14 cellular contexts compared by ENCODE assay signal in genomic region chr15:80835338-80835737, GRCh38. TPM values are rescaled to one million over a fixed set of nuclear protein-coding genes. Genes with fewer than 3 reads are reported as not detected.
DNase-seq lines count a peak whose midpoint lies in the region; ATAC-seq and TF ChIP-seq lines count a peak whose summit lies in the region.
"Had no signal": no experiment of that assay in that cellular context is flagged by ENCODE, and none has a peak within 500 bp of the region (broad histone marks: within the 10 kb centered on the region; RNA-seq: fewer than 3 reads in every experiment).

No MANE protein-coding gene starts in this region.

- no peaks in the 10 kb centered on the region for H3K9me3 ChIP-seq in body of pancreas

- H3K36me3 ChIP-seq in body of pancreas (replicated peaks in 1 of 2; ENCODE audit: insufficient read depth in 1 of 2, low read depth in 2 of 2) = no peaks in the 10 kb centered on the region

- peak; percentile 39 for TF ChIP-seq CTCF in foreskin keratinocyte (conservative IDR thresholded peaks at IDR 0.05)
- TF ChIP-seq CTCF in retinal pigment epithelial cell (conservative IDR thresholded peaks at IDR 0.05; ENCODE audit: low read depth, low read length) = peak; percentile 22
- no peak for TF ChIP-seq CTCF in body of pancreas (IDR thresholded peaks at IDR 0.05)

- intact Hi-C loops in body of pancreas (cut with DNase I) = no loop called here

- H3K27ac ChIP-seq in foreskin keratinocyte (no peak overlapping the region), body of pancreas (no peak overlapping the region)
- H3K27ac ChIP-seq: 22Rv1 had no signal

- peak; percentile 37; the same call in 1 of the 3 replicates for ATAC-seq in SK-N-SH treated with all-trans-retinoic acid at 6 μM for 48 hours
- peak; percentile 34 for ATAC-seq in foreskin keratinocyte
- no peak for ATAC-seq in body of pancreas
- ATAC-seq in GM21723 (IDR thresholded peaks at IDR 0.05; ENCODE audit: unreplicated experiment) = no peak
- ATAC-seq: activated T-cell treated with anti-CD3 and anti-CD28 coated beads, Interleukin-2, amount 50 U/mL, for 4 hours had no signal

- DNase-seq in DMS 273 (lab: John Stamatoyannopoulos, UW; ENCODE audit: unreplicated experiment) (peak; percentile 32), DMS 273 treated with DMSO at 0.1 percent for 48 hours (lab: John Stamatoyannopoulos, UW) (no peak), foreskin keratinocyte (no peak), retinal pigment epithelial cell (ENCODE audit: low read depth) (no peak), GM19238 (ENCODE audit: insufficient read length, low spot score) (no peak), body of pancreas (no peak)
- DNase-seq: activated naive CD8-positive, alpha-beta T cell treated with anti-CD3 and anti-CD28 coated beads for 36 hours; activated T-cell treated with anti-CD3 and anti-CD28 coated beads, Interleukin-2, amount 50 U/mL, for 4 hours; erythroblast; NCI-H2029 treated with DMSO at 0.1 percent for 48 hours; substantia nigra had no signal

- H3K27me3 ChIP-seq in foreskin keratinocyte (no peaks in the 10 kb centered on the region), body of pancreas (no peaks in the 10 kb centered on the region)

- no peak overlapping the region for H3K4me3 ChIP-seq in retinal pigment epithelial cell (ENCODE audit: low read length)
- no peak overlapping the region for H3K4me3 ChIP-seq in body of pancreas

- H3K4me1 ChIP-seq in foreskin keratinocyte (no peaks in the 10 kb centered on the region), body of pancreas (no peaks in the 10 kb centered on the region)

- TF ChIP-seq POLR2A in body of pancreas (IDR thresholded peaks at IDR 0.05) = no peak

- WGBS in body of pancreas, 2 donors = 76 to 82% methylated on average over 4 of the region's 4 CpGs

TF ChIP-seq in SK-N-SH treated with all-trans-retinoic acid at 6 μM for 48 hours, 23 proteins besides CTCF, POLR2A, EP300 and RAD21:
- no peak for TF ChIP-seq CSRNP3 (CRISPR knock-in tag; IDR thresholded peaks at IDR 0.05)

RNA-seq across cellular contexts. Expression of gene CEMIP, which starts 56.2 kb away (rescaled TPM):
- total RNA-seq in foreskin keratinocyte (0.71 and 1.2 TPM in 2 replicates), body of pancreas (1 to 10 TPM in 1 of 2 donors, not detected in 1; 1.6 TPM)
- 0.22 and 0.49 TPM in 2 replicates for polyA plus RNA-seq in foreskin keratinocyte
- total RNA-seq: activated naive CD8-positive, alpha-beta T cell treated with anti-CD3 and anti-CD28 coated beads for 36 hours had no signal

Comparison
In these comparisons a context has a peak if more than half of its experiments do, and no peak if none do; other contexts are left out.
1. ATAC-seq: peak in SK-N-SH treated with all-trans-retinoic acid at 6 μM for 48 hours (single experiment) and foreskin keratinocyte (single experiment); none in body of pancreas (single experiment) and GM21723 (single experiment).
2. CTCF ChIP-seq: peak in foreskin keratinocyte (single experiment) and retinal pigment epithelial cell (single experiment); none in body of pancreas (0 of 7).